Comparison of ENCODE assay signal across 20 cellular contexts in the genomic region with DNA sequence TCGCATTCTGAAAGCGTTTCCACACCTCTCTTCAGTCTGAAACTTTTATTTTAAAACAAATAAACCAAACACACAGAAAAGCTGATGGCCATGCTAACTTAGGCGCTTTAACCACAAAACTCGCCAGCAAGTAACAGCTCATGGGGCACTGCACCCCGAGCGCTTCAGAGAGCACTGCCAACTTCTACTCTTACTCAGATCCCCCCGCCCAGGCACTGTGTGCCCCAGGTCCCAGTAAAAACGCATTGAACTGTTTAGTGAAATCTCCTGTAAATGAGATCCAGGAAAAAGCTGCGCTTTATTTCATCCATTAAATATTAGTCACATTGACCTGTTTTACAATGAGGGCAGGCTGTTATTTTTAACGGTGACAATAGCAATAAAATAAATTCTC.
A peak's percentile ranks its signal among the peaks of the same experiment; 100 is the strongest.
DNase-seq lines count a peak whose midpoint lies in the region; ATAC-seq and TF ChIP-seq lines count a peak whose summit lies in the region.
"Had no signal": no experiment of that assay in that cellular context is flagged by ENCODE, and none has a peak within 500 bp of the region (broad histone marks: within the 10 kb centered on the region; RNA-seq: fewer than 3 reads in every experiment).

No MANE protein-coding gene starts in this region.

- DNase-seq in body of pancreas (no peak), mesenteric fat pad (ENCODE audit: low spot score) (peak; percentile 37), thoracic aorta (ENCODE audit: low spot score) (no peak), NCI-H2196 treated with DMSO at 0.1 percent for 48 hours (lab: John Stamatoyannopoulos, UW; ENCODE audit: unreplicated experiment) (no peak), pons (ENCODE audit: low spot score) (no peak), superior temporal gyrus (ENCODE audit: extremely low spot score) (no peak)
- DNase-seq: activated CD8-positive, alpha-beta memory T cell treated with anti-CD3 and anti-CD28 coated beads for 24 hours; activated naive CD8-positive, alpha-beta T cell treated with anti-CD3 and anti-CD28 coated beads, Interleukin-2, amount 10 ng/mL, durations not matched to agents 7 days and 5 days; effector CD8-positive, alpha-beta T cell; HCEC 1CT; NCI-H1092; NCI-H526; OCI-M1; SIG-M5; stimulated activated naive CD4-positive, alpha-beta T cell had no signal

- no peak for TF ChIP-seq POLR2A in body of pancreas (IDR thresholded peaks at IDR 0.05)

- 88% methylated on average over 8 of the region's 10 CpGs for WGBS in HUES64
- 65 to 75% methylated on average over 9 to 10 of the region's 10 CpGs for WGBS in body of pancreas, 2 donors

- H3K36me3 ChIP-seq in HUES64 (ENCODE audit: insufficient read depth, low read length) (peaks cover 89% of the 10 kb centered on the region), body of pancreas (replicated peaks in 1 of 2; ENCODE audit: insufficient read depth in 1 of 2, low read depth in 2 of 2) (peaks cover 0 to 18% of the 10 kb centered on the region in 2 donors), thoracic aorta (no peaks in the 10 kb centered on the region)

- no peak for ATAC-seq in body of pancreas
- ATAC-seq in thoracic aorta (ENCODE audit: insufficient number of reproducible peaks, low FRiP score, low read depth), result no peak
- ATAC-seq: GM12878 had no signal

- intact Hi-C loops in body of pancreas (cut with DNase I), result loop anchor here (10.0 kb wide), 1 partner anchor 414 kb away; no protein-coding TSS in a partner anchor

- H3K9me3 ChIP-seq in HUES64 (ENCODE audit: insufficient read depth, low read depth, low read length) (no peaks in the 10 kb centered on the region), body of pancreas (no peaks in the 10 kb centered on the region), thoracic aorta (no peaks in the 10 kb centered on the region)
- H3K9me3 ChIP-seq: right atrium auricular region had no signal

- H3K4me3 ChIP-seq in HUES64 (ENCODE audit: low read length) (no peak overlapping the region), body of pancreas (no peak overlapping the region), thoracic aorta (no peak overlapping the region)
- H3K4me3 ChIP-seq: cardiac muscle cell, GM12878, K562, right atrium auricular region had no signal

- peak overlapping the region; percentile 1; the same call in 1 of the 2 replicates for H3K9ac ChIP-seq in HUES64 (ENCODE audit: low read depth, low read length)

- H3K27ac ChIP-seq in HUES64 (ENCODE audit: low read depth, low read length) (no peak overlapping the region), body of pancreas (peak overlapping the region; percentile 30 to 42 (median 34)), thoracic aorta (peak overlapping the region; percentile 92 to 94)
- H3K27ac ChIP-seq: cardiac muscle cell, right atrium auricular region had no signal

- no peaks in the 10 kb centered on the region for H3K27me3 ChIP-seq in HUES64 (ENCODE audit: insufficient read depth, low read length)
- no peaks in the 10 kb centered on the region for H3K27me3 ChIP-seq in body of pancreas
- H3K27me3 ChIP-seq in thoracic aorta (replicated peaks; ENCODE audit: insufficient read depth), result no peaks in the 10 kb centered on the region
- H3K27me3 ChIP-seq: cardiac muscle cell, right atrium auricular region had no signal

- H3K4me1 ChIP-seq in HUES64 (ENCODE audit: insufficient read depth, low read length) (peaks cover 15% of the 10 kb centered on the region; the same call in 1 of the 2 replicates), body of pancreas (peaks cover 67% of the 10 kb centered on the region), thoracic aorta (ENCODE audit: control insufficient read depth in 1 of 2, low read depth in 2 of 2) (peaks cover 50 to 98% of the 10 kb centered on the region in 2 donors)

- TF ChIP-seq CTCF in body of pancreas (IDR thresholded peaks at IDR 0.05) (no peak), thoracic aorta (IDR thresholded peaks at IDR 0.05) (no peak)
